ENCODE assay signal across 1 cellular context in the genomic region with DNA sequence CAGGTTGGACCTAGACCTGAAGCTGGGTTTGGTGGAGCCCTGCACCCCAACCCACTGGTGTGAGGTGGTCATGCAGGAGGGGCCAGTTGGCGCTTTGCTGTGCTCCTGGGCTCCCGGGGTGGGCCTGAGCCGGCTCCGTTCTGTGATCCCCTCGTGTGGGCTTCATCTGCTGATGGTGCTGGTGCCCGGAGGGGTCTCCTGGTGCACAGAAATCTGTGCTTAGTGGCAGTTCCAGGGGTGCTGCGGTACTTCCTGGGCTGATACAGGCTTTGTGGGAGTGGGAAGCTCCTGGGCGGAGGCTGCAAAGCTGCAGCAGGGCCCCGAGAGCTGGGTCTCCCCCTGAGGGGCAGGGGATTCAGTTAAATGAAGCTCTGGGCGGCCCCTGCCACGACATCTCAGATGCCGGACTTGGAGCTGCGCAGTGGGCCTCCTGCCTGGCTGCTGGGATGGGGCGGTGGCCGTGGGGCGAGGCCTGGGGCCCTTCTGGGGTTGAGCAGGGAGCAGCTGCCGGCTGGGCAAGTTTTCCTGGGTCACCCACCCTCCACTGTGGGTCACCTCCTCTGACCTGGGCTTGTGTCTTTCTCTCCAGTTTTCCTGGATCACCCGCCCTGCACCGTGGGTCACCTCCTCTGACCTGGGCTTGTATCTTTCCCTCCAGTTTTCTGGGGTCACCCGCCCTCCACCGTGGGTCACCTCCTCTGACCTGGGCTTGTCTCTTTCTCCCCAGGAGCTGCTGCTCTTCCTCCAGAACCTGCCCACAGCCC.
TF ChIP-seq lines count a peak whose summit lies in the region.

No MANE protein-coding gene starts in this region.

TF ChIP-seq in WTC11, 78 proteins besides CTCF, POLR2A, EP300 and RAD21 (continued from another document):
- TF ChIP-seq, protein P1, sequence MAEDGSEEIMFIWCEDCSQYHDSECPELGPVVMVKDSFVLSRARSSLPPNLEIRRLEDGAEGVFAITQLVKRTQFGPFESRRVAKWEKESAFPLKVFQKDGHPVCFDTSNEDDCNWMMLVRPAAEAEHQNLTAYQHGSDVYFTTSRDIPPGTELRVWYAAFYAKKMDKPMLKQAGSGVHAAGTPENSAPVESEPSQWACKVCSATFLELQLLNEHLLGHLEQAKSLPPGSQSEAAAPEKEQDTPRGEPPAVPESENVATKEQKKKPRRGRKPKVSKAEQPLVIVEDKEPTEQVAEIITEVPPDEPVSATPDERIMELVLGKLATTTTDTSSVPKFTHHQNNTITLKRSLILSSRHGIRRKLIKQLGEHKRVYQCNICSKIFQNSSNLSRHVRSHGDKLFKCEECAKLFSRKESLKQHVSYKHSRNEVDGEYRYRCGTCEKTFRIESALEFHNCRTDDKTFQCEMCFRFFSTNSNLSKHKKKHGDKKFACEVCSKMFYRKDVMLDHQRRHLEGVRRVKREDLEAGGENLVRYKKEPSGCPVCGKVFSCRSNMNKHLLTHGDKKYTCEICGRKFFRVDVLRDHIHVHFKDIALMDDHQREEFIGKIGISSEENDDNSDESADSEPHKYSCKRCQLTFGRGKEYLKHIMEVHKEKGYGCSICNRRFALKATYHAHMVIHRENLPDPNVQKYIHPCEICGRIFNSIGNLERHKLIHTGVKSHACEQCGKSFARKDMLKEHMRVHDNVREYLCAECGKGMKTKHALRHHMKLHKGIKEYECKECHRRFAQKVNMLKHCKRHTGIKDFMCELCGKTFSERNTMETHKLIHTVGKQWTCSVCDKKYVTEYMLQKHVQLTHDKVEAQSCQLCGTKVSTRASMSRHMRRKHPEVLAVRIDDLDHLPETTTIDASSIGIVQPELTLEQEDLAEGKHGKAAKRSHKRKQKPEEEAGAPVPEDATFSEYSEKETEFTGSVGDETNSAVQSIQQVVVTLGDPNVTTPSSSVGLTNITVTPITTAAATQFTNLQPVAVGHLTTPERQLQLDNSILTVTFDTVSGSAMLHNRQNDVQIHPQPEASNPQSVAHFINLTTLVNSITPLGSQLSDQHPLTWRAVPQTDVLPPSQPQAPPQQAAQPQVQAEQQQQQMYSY (CRISPR knock-in tag; IDR thresholded peaks at IDR 0.05) = no peak
- TF ChIP-seq, protein P2, sequence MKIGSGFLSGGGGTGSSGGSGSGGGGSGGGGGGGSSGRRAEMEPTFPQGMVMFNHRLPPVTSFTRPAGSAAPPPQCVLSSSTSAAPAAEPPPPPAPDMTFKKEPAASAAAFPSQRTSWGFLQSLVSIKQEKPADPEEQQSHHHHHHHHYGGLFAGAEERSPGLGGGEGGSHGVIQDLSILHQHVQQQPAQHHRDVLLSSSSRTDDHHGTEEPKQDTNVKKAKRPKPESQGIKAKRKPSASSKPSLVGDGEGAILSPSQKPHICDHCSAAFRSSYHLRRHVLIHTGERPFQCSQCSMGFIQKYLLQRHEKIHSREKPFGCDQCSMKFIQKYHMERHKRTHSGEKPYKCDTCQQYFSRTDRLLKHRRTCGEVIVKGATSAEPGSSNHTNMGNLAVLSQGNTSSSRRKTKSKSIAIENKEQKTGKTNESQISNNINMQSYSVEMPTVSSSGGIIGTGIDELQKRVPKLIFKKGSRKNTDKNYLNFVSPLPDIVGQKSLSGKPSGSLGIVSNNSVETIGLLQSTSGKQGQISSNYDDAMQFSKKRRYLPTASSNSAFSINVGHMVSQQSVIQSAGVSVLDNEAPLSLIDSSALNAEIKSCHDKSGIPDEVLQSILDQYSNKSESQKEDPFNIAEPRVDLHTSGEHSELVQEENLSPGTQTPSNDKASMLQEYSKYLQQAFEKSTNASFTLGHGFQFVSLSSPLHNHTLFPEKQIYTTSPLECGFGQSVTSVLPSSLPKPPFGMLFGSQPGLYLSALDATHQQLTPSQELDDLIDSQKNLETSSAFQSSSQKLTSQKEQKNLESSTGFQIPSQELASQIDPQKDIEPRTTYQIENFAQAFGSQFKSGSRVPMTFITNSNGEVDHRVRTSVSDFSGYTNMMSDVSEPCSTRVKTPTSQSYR (CRISPR knock-in tag; IDR thresholded peaks at IDR 0.05) = no peak
- TF ChIP-seq, protein P3, sequence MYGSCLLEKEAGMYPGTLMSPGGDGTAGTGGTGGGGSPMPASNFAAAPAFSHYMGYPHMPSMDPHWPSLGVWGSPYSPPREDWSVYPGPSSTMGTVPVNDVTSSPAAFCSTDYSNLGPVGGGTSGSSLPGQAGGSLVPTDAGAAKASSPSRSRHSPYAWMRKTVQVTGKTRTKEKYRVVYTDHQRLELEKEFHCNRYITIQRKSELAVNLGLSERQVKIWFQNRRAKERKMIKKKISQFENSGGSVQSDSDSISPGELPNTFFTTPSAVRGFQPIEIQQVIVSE (CRISPR knock-in tag; IDR thresholded peaks at IDR 0.05; ENCODE audit: borderline replicate concordance) = no peak
- TF ChIP-seq, protein P4, sequence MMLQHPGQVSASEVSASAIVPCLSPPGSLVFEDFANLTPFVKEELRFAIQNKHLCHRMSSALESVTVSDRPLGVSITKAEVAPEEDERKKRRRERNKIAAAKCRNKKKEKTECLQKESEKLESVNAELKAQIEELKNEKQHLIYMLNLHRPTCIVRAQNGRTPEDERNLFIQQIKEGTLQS (CRISPR knock-in tag; conservative IDR thresholded peaks at IDR 0.05) = no peak
- TF ChIP-seq SMAD3 (CRISPR knock-in tag; IDR thresholded peaks at IDR 0.05; ENCODE audit: borderline replicate concordance) = no peak
- TF ChIP-seq ZNF396 (CRISPR knock-in tag; IDR thresholded peaks at IDR 0.05; ENCODE audit: borderline replicate concordance) = no peak
- TF ChIP-seq, protein P5, sequence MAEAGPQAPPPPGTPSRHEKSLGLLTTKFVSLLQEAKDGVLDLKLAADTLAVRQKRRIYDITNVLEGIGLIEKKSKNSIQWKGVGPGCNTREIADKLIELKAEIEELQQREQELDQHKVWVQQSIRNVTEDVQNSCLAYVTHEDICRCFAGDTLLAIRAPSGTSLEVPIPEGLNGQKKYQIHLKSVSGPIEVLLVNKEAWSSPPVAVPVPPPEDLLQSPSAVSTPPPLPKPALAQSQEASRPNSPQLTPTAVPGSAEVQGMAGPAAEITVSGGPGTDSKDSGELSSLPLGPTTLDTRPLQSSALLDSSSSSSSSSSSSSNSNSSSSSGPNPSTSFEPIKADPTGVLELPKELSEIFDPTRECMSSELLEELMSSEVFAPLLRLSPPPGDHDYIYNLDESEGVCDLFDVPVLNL (CRISPR knock-in tag; IDR thresholded peaks at IDR 0.05; ENCODE audit: borderline replicate concordance, low read depth) = no peak
- TF ChIP-seq SOX15 (CRISPR knock-in tag; IDR thresholded peaks at IDR 0.05) = no peak
- TF ChIP-seq ZBTB21 (CRISPR knock-in tag; IDR thresholded peaks at IDR 0.05; ENCODE audit: borderline replicate concordance) = no peak
TF ChIP-seq in WTC11: peak in this region for 0.
